Comparison of ENCODE assay signal across 8 cellular contexts in genomic region chr14:54329082-54329695, GRCh38.
DNase-seq lines count a peak whose midpoint lies in the region; ATAC-seq and TF ChIP-seq lines count a peak whose summit lies in the region.

No MANE protein-coding gene starts in this region.

- in situ Hi-C loops in astrocyte of the spinal cord (cut with HindIII; ENCODE audit: low sequenced_read_pairs) = no loop called here

- TF ChIP-seq CTCF in HFF-Myc (IDR thresholded peaks at IDR 0.05; ENCODE audit: low read depth, low read length, missing control alignments) (peak; percentile 85), astrocyte of the spinal cord (IDR thresholded peaks at IDR 0.05; ENCODE audit: low read depth, low read length) (peak; percentile 88)

- ATAC-seq in HG02970 (IDR thresholded peaks at IDR 0.05; ENCODE audit: low FRiP score, unreplicated experiment) (no peak), HG03469 (IDR thresholded peaks at IDR 0.05; ENCODE audit: unreplicated experiment) (no peak)

- peak; percentile 95 for DNase-seq in ELF-1 (ENCODE audit: low read depth, low spot score)
- DNase-seq in HFF-Myc (ENCODE audit: extremely low read depth, low read depth) = peak; percentile 76
- peak; percentile 45 for DNase-seq in NCI-H460 (ENCODE audit: extremely low read depth, low read depth)
- DNase-seq in astrocyte of the spinal cord (ENCODE audit: low read depth, low spot score) = peak; percentile 78
- peak; percentile 85 for DNase-seq in iPS-NIHi11 (ENCODE audit: low spot score)
- DNase-seq in substantia nigra (lab: John Stamatoyannopoulos, UW) = peak in 27 of 49 donors; percentile 2 to 34 (median 15)

- no peak overlapping the region for H3K4me3 ChIP-seq in HFF-Myc (replicated peaks; ENCODE audit: low read depth, low read length)
- no peak overlapping the region for H3K4me3 ChIP-seq in astrocyte of the spinal cord (ENCODE audit: low read depth, low read length)

- H3K27ac ChIP-seq in substantia nigra (ENCODE audit: low read depth, low read length, poor library complexity, severe bottlenecking) = no peak overlapping the region

Comparison
In these comparisons a context has a peak if more than half of its experiments do, and no peak if none do; other contexts are left out.
1. DNase-seq: peak in every context shown above with its lines; median percentile 95 in ELF-1; 85 in iPS-NIHi11; 78 in astrocyte of the spinal cord; 76 in HFF-Myc; 45 in NCI-H460; 15 in substantia nigra.